20 cellular contexts compared by ENCODE assay signal in the genomic region with DNA sequence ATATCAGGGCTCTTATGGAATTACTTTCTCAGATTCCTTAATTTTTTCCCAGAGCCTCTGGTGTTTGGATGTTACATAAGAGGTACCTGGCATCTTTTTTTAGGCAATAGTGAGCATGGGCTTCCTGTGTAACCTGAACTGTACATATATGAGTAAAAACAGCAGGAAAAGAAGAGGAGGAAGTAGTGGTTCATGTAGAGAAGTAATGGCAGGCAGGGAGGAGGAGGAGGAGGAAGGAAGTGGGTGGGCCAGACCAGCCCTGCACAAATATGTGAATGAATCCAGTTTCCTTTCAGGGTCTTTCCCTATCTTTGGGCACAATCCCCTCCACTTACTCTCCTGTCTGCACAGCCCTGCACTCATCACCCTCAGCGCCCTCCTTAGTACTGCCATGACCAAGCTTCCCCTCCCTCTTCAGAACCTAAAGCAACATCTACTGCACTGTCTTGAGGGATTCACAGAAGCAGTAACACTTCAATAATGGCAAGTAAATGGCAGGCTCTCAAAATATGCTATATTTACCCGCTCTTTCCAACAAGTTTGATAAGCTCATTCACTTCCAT. TPM values are rescaled to one million over a fixed set of nuclear protein-coding genes. Genes with fewer than 3 reads are reported as not detected.
DNase-seq lines count a peak whose midpoint lies in the region; ATAC-seq and TF ChIP-seq lines count a peak whose summit lies in the region.
"Had no signal": no experiment of that assay in that cellular context is flagged by ENCODE, and none has a peak within 500 bp of the region (broad histone marks: within the 10 kb centered on the region; RNA-seq: fewer than 3 reads in every experiment).

No MANE protein-coding gene starts in this region.

- peak; percentile 14 for DNase-seq in activated CD4-positive, alpha-beta T cell treated with anti-CD3 and anti-CD28 coated beads for 36 hours
- DNase-seq in activated CD4-positive, alpha-beta T cell treated with anti-CD3 and anti-CD28 coated beads, Interleukin-2, amount 50 U/mL, for 1 hour, result no peak
- DNase-seq in UCSD-AML1 (lab: John Stamatoyannopoulos, UW; ENCODE audit: unreplicated experiment) (peak; percentile 60), G401 (ENCODE audit: low spot score) (no peak), upper lobe of left lung (no peak)
- peak in 2 of 10 donors; percentile 5 to 8 for DNase-seq in naive thymus-derived CD8-positive, alpha-beta T cell
- DNase-seq: 8988T; activated CD4-positive, alpha-beta T cell treated with anti-CD3 and anti-CD28 coated beads for 48 hours; activated T-cell treated with anti-CD3 and anti-CD28 coated beads, Interleukin-2, amount 50 U/mL, for 48 hours; cerebellar nuclear complex; NCI-H1417 treated with DMSO at 0.1 percent for 48 hours; RPMI8226; stimulated activated CD4-positive, alpha-beta T cell treated with anti-CD3 and anti-CD28 coated beads, Interleukin-4, amount 100 ng/mL, for 1 hour had no signal

- intact Hi-C loops in activated CD4-positive, alpha-beta T cell treated with anti-CD3 and anti-CD28 coated beads for 36 hours (cut with DNase I, micrococcal nuclease), result no loop called here

- H3K9me3 ChIP-seq in Loucy (ENCODE audit: insufficient read depth, low read depth, low read length) (no peaks in the 10 kb centered on the region), upper lobe of left lung (no peaks in the 10 kb centered on the region)

- H3K36me3 Mint-ChIP-seq in activated CD4-positive, alpha-beta T cell treated with anti-CD3 and anti-CD28 coated beads for 36 hours (ENCODE audit: low read depth), result no peaks in the 10 kb centered on the region
- no peaks in the 10 kb centered on the region for H3K36me3 Mint-ChIP-seq in naive thymus-derived CD8-positive, alpha-beta T cell
- H3K36me3 Mint-ChIP-seq: CD4-positive, alpha-beta memory T cell had no signal

- H3K9me2 ChIP-seq in Loucy (replicated peaks; ENCODE audit: low read depth, low read length), result no peaks in the 10 kb centered on the region

- no peaks in the 10 kb centered on the region for H3K79me2 ChIP-seq in Loucy (ENCODE audit: insufficient read depth, low read length)
- H3K79me2 ChIP-seq: parathyroid adenoma had no signal

- H3K27me3 Mint-ChIP-seq in activated CD4-positive, alpha-beta T cell treated with anti-CD3 and anti-CD28 coated beads for 36 hours, result no peaks in the 10 kb centered on the region
- H3K27me3 Mint-ChIP-seq in naive thymus-derived CD8-positive, alpha-beta T cell, result no peaks in the 10 kb centered on the region
- H3K27me3 Mint-ChIP-seq: CD4-positive, alpha-beta memory T cell had no signal

- no peak overlapping the region for H2AFZ ChIP-seq in Loucy (ENCODE audit: low read length)
- H2AFZ ChIP-seq: GM23338, parathyroid adenoma had no signal

- in situ Hi-C loops in G401 (cut with HindIII; ENCODE audit: low sequenced_read_pairs), result no loop called here

- H3F3A ChIP-seq in Loucy (ENCODE audit: low read depth), result peaks cover 7% of the 10 kb centered on the region; the same call in 1 of the 2 replicates

- CTCF ChIA-PET in activated CD4-positive, alpha-beta T cell treated with anti-CD3 and anti-CD28 coated beads for 36 hours (lab: Charles Lee), result interaction anchor here (0.6 kb wide), 1 partner anchor 1402 kb away, joined by 3 read pairs; no protein-coding TSS in a partner anchor

- H3K27ac Mint-ChIP-seq in activated CD4-positive, alpha-beta T cell treated with anti-CD3 and anti-CD28 coated beads for 36 hours, result no peak overlapping the region
- H3K27ac Mint-ChIP-seq in naive thymus-derived CD8-positive, alpha-beta T cell, result peak overlapping the region in 9 of 10 donors; percentile 8 to 59 (median 49)
- H3K27ac Mint-ChIP-seq: GM23338 had no signal

- no peak for TF ChIP-seq EP300 in upper lobe of left lung (IDR thresholded peaks at IDR 0.05)

- ATAC-seq in activated CD4-positive, alpha-beta T cell treated with anti-CD3 and anti-CD28 coated beads for 36 hours, result peak; percentile 39
- peak; percentile 64 to 68 for ATAC-seq in naive thymus-derived CD8-positive, alpha-beta T cell
- no peak for ATAC-seq in HG02938 (IDR thresholded peaks at IDR 0.05; ENCODE audit: unreplicated experiment)
- no peak for ATAC-seq in upper lobe of left lung (ENCODE audit: low FRiP score in 2 of 2)
- ATAC-seq: GM23338, K562 had no signal

- H3K27me3 ChIP-seq in Loucy (ENCODE audit: insufficient read depth, low read length, poor library complexity, severe bottlenecking) (no peaks in the 10 kb centered on the region), upper lobe of left lung (no peaks in the 10 kb centered on the region)

- H3K4me3 Mint-ChIP-seq in activated CD4-positive, alpha-beta T cell treated with anti-CD3 and anti-CD28 coated beads for 36 hours, result no peak overlapping the region
- peak overlapping the region in 6 of 10 donors; percentile 19 to 58 (median 36) for H3K4me3 Mint-ChIP-seq in naive thymus-derived CD8-positive, alpha-beta T cell
- H3K4me3 Mint-ChIP-seq: GM23338; T-helper 1 cell treated with Interleukin-12 subunit alpha and Interleukin-12 subunit beta and Interleukin-4 antibody, amounts not matched to agents 30 μg/mL and 1 μg/mL, for 36 hours had no signal

- H3K9me3 Mint-ChIP-seq in activated CD4-positive, alpha-beta T cell treated with anti-CD3 and anti-CD28 coated beads for 36 hours (ENCODE audit: low read depth), result no peaks in the 10 kb centered on the region
- H3K9me3 Mint-ChIP-seq in naive thymus-derived CD8-positive, alpha-beta T cell, result no peaks in the 10 kb centered on the region
- H3K9me3 Mint-ChIP-seq: GM23338; T-helper 1 cell treated with Interleukin-12 subunit alpha and Interleukin-12 subunit beta and Interleukin-4 antibody, amounts not matched to agents 30 μg/mL and 1 μg/mL, for 36 hours had no signal

- H3K4me1 Mint-ChIP-seq in activated CD4-positive, alpha-beta T cell treated with anti-CD3 and anti-CD28 coated beads for 36 hours, result peaks cover 19% of the 10 kb centered on the region
- H3K4me1 Mint-ChIP-seq in naive thymus-derived CD8-positive, alpha-beta T cell, result peaks cover 13 to 21% (median 19%) of the 10 kb centered on the region in 4 donors
- H3K4me1 Mint-ChIP-seq: GM23338 had no signal

- H3K36me3 ChIP-seq in Loucy (ENCODE audit: insufficient read depth, low read length), result no peaks in the 10 kb centered on the region
- H3K36me3 ChIP-seq in upper lobe of left lung, result no peaks in the 10 kb centered on the region

- 50 to 66% methylated on average over 2 of the region's 2 CpGs for WGBS in upper lobe of left lung, 2 donors

- no peak for TF ChIP-seq POLR2A in upper lobe of left lung (IDR thresholded peaks at IDR 0.05)

- H3K4me3 ChIP-seq in Loucy (ENCODE audit: low read length, poor library complexity, severe bottlenecking), result peak overlapping the region; percentile 19
- no peak overlapping the region for H3K4me3 ChIP-seq in upper lobe of left lung
- H3K4me3 ChIP-seq: GM23338, K562 had no signal

- peak overlapping the region; percentile 23 for H3K9ac ChIP-seq in Loucy (ENCODE audit: low read depth, low read length, poor library complexity, severe bottlenecking)
- H3K9ac ChIP-seq: parathyroid adenoma had no signal

- TF ChIP-seq CTCF in Loucy (conservative IDR thresholded peaks at IDR 0.05; ENCODE audit: low read length), result no peak
- TF ChIP-seq CTCF in upper lobe of left lung (IDR thresholded peaks at IDR 0.05), result no peak

- peak overlapping the region; percentile 61 for H3K4me2 ChIP-seq in Loucy (ENCODE audit: low read depth, low read length, poor library complexity, severe bottlenecking)
- H3K4me2 ChIP-seq: GM23338 had no signal

- H3K4me1 ChIP-seq in Loucy (ENCODE audit: insufficient read depth, low read length, poor library complexity, severe bottlenecking) (peaks cover 56% of the 10 kb centered on the region), upper lobe of left lung (peaks cover 19 to 45% (median 33%) of the 10 kb centered on the region in 4 donors)

- POLR2A ChIA-PET in activated CD4-positive, alpha-beta T cell treated with anti-CD3 and anti-CD28 coated beads for 36 hours (lab: Charles Lee), result no interaction called here
- POLR2A ChIA-PET in naive thymus-derived CD8-positive, alpha-beta T cell (lab: Charles Lee), result no interaction called here

- peak overlapping the region in 1 of 4 donors; percentile 7 for H3K27ac ChIP-seq in upper lobe of left lung
- H3K27ac ChIP-seq: parathyroid adenoma had no signal

- no peaks in the 10 kb centered on the region for H4K20me1 ChIP-seq in Loucy (ENCODE audit: insufficient read depth, low read length, poor library complexity, severe bottlenecking)

RNA-seq across cellular contexts. Expression of a gene that starts 40.9 kb away (rescaled TPM):
- not detected for total RNA-seq in activated CD4-positive, alpha-beta T cell treated with anti-CD3 and anti-CD28 coated beads for 36 hours
- total RNA-seq in naive thymus-derived CD8-positive, alpha-beta T cell, result not detected
- under 1 TPM in 1 of 3 donors, not detected in 2; 0.21 TPM for polyA plus RNA-seq in naive thymus-derived CD8-positive, alpha-beta T cell
- 197 and 253 TPM in 2 replicates for total RNA-seq in G401 (2014; rRNA removed; shearing (Covaris generic))
- total RNA-seq in upper lobe of left lung, result not detected
- total RNA-seq: CD4-positive, alpha-beta memory T cell; K562 had no signal
- polyA plus RNA-seq: K562 had no signal

RNA-seq across cellular contexts. Expression of a gene that starts 52.2 kb away (rescaled TPM):
- total RNA-seq in activated CD4-positive, alpha-beta T cell treated with anti-CD3 and anti-CD28 coated beads for 36 hours, result 10 to 100 TPM; 12.9 to 16.6 TPM
- 1 to 10 TPM; 2.2 to 2.9 TPM for total RNA-seq in naive thymus-derived CD8-positive, alpha-beta T cell
- under 1 TPM in 2 of 3 donors, not detected in 1; 0.14 to 0.23 TPM for polyA plus RNA-seq in naive thymus-derived CD8-positive, alpha-beta T cell
- total RNA-seq in G401 (2014; rRNA removed; shearing (Covaris generic)), result 607 and 806 TPM in 2 replicates
- 100 to 1,000 TPM in 4 of 6 donors, 10 to 100 TPM in 2; 18.9 to 360 (median 165) TPM for total RNA-seq in upper lobe of left lung

Comparison
In these comparisons a context has a peak if more than half of its experiments do, and no peak if none do; other contexts are left out.
1. DNase-seq: peak in activated CD4-positive, alpha-beta T cell treated with anti-CD3 and anti-CD28 coated beads for 36 hours (single experiment) and UCSD-AML1 (single experiment); none in activated CD4-positive, alpha-beta T cell treated with anti-CD3 and anti-CD28 coated beads, Interleukin-2, amount 50 U/mL, for 1 hour (single experiment), G401 (single experiment) and upper lobe of left lung (0 of 2).
2. ATAC-seq: peak in activated CD4-positive, alpha-beta T cell treated with anti-CD3 and anti-CD28 coated beads for 36 hours (single experiment) and naive thymus-derived CD8-positive, alpha-beta T cell (2 of 2); none in HG02938 (single experiment) and upper lobe of left lung (0 of 2).
3. RNA of a gene that starts 40.9 kb away (total RNA-seq): 197 to 253 TPM in G401; not detected in activated CD4-positive, alpha-beta T cell treated with anti-CD3 and anti-CD28 coated beads for 36 hours, not detected in naive thymus-derived CD8-positive, alpha-beta T cell and not detected in upper lobe of left lung; every median in the first group is over 100 times any median in the second.